Comparison of ENCODE assay signal across 8 cellular contexts in genomic region chr1:42335050-42335808, GRCh38. TPM values are rescaled to one million over a fixed set of nuclear protein-coding genes. Genes with fewer than 3 reads are reported as not detected.
DNase-seq lines count a peak whose midpoint lies in the region; ATAC-seq, FAIRE-seq and TF ChIP-seq lines count a peak whose summit lies in the region.

TSS of gene FOXJ3 (minus strand) at chr1:42335235. CDS start at chr1:42311093, 24,142 bp downstream.

- CTCF ChIA-PET in endothelial cell of umbilical vein (lab: Charles Lee) = interaction anchor here (0.6 to 3.9 kb wide), 5 partner anchors 9 to 162 kb away, joined by 3 to 19 read pairs (median 17); no protein-coding TSS in a partner anchor

- TF ChIP-seq POLR2A in endothelial cell of umbilical vein (IDR thresholded peaks at IDR 0.05; ENCODE audit: low read depth, low read length) = peak; percentile 95

- peak within 1 kb of the TSS; percentile 97 for H3K4me2 ChIP-seq in endothelial cell of umbilical vein (ENCODE audit: insufficient read depth, low read length)

- H3K4me1 ChIP-seq in HUES48 (ENCODE audit: control insufficient read depth, insufficient read depth, low read length) (peaks cover 30% of the 10 kb centered on the region), NT2/D1 (ENCODE audit: insufficient read depth, insufficient read length) (no peaks in the 10 kb centered on the region), endothelial cell of umbilical vein (ENCODE audit: control insufficient read depth, extremely low read depth, insufficient read depth, low read length) (peaks cover 16% of the 10 kb centered on the region)

- peak within 1 kb of the TSS; percentile 97 for H2AFZ ChIP-seq in endothelial cell of umbilical vein (ENCODE audit: low read depth, low read length)

- H3K27me3 ChIP-seq in HUES48 (ENCODE audit: control insufficient read depth, insufficient read depth, low read length) (no peaks in the 10 kb centered on the region), NT2/D1 (ENCODE audit: insufficient read depth, insufficient read length) (no peaks in the 10 kb centered on the region), endothelial cell of umbilical vein (ENCODE audit: control insufficient read depth in 2 of 2, insufficient read depth in 2 of 2, low read length in 2 of 2) (no peaks in the 10 kb centered on the region)

- POLR2A ChIA-PET in endothelial cell of umbilical vein (lab: Charles Lee) = no interaction called here

- peak within 1 kb of the TSS; percentile 96 for H3K27ac ChIP-seq in HUES48 (ENCODE audit: low read depth, low read length)
- peak within 1 kb of the TSS; percentile 68 for H3K27ac ChIP-seq in endothelial cell of umbilical vein (ENCODE audit: insufficient read depth, low read depth, low read length)

- dilution Hi-C loops in endothelial cell of umbilical vein (cut with MboI; ENCODE audit: extremely low pct_ligation_motif_present, low sequenced_read_pairs) = no loop called here

- H3K4me3 ChIP-seq in HUES48 (ENCODE audit: low read depth, low read length) = peak within 1 kb of the TSS; percentile 87
- H3K4me3 ChIP-seq in NT2/D1 (ENCODE audit: insufficient read length, low read depth) = peak within 1 kb of the TSS; percentile 90
- H3K4me3 ChIP-seq in endothelial cell of umbilical vein (replicated peaks in 1 of 3; ENCODE audit: insufficient read depth in 1 of 3, low read depth in 1 of 3, low read length in 3 of 3) = peak within 1 kb of the TSS; percentile 79 to 88 (median 82)

- intact Hi-C loops in endothelial cell of umbilical vein (cut with micrococcal nuclease) = loop anchor here (2.0 to 10.0 kb wide), 5 partner anchors 14 to 350 kb away; partner anchors contain the start of genes CCDC30, PPIH and YBX1

- peak; percentile 96 for DNase-seq in COR-L47 (lab: John Stamatoyannopoulos, UW)
- peak; percentile 99 for DNase-seq in NT2/D1 (ENCODE audit: low read depth, low spot score)
- peak; percentile 93 for DNase-seq in activated CD8-positive, alpha-beta memory T cell treated with anti-CD3 and anti-CD28 coated beads, Interleukin-2, amount 50 U/mL, for 4 hours
- peak; percentile 91 for DNase-seq in endothelial cell of umbilical vein (ENCODE audit: low read depth, low spot score)
- DNase-seq in midbrain (lab: John Stamatoyannopoulos, UW) = peak; percentile 92
- peak; percentile 89 to 91 for DNase-seq in stimulated activated CD8-positive, alpha-beta memory T cell treated with anti-CD3 and anti-CD28 coated beads, Interleukin-15, amount 100 ng/mL, for 48 hours (ENCODE audit: low read depth in 2 of 2)

- H4K20me1 ChIP-seq in endothelial cell of umbilical vein (replicated peaks; ENCODE audit: control insufficient read depth, extremely low read depth, insufficient read depth, low read length) = peaks cover 9% of the 10 kb centered on the region

- FAIRE-seq in endothelial cell of umbilical vein (lab: Jason Lieb, UNC) = peak; percentile 73

- H3K9me1 ChIP-seq in endothelial cell of umbilical vein (replicated peaks; ENCODE audit: control insufficient read depth, extremely low read depth, insufficient read depth, low read length) = no peaks in the 10 kb centered on the region

- H3K9ac ChIP-seq in HUES48 (ENCODE audit: low read depth, low read length) (peak within 1 kb of the TSS; percentile 88), NT2/D1 (ENCODE audit: insufficient read length, low read depth) (peak within 1 kb of the TSS; percentile 93), endothelial cell of umbilical vein (replicated peaks; ENCODE audit: extremely low read depth, insufficient read depth, low read length) (peak within 1 kb of the TSS; percentile 86)

- BruUV-seq in endothelial cell of umbilical vein (replicated peaks; lab: Mats Ljungman, UMichigan) = TSS peak; percentile 74

- ATAC-seq in GM21381 (IDR thresholded peaks at IDR 0.05; ENCODE audit: unreplicated experiment) = peak; percentile 77

- TF ChIP-seq CTCF in endothelial cell of umbilical vein (IDR thresholded peaks at IDR 0.05; ENCODE audit: extremely low read depth in 1 of 2, insufficient read depth in 1 of 2, low read depth in 1 of 2, low read length in 2 of 2) = no peak

- peaks cover 45% of the 10 kb centered on the region for H3K79me2 ChIP-seq in endothelial cell of umbilical vein (ENCODE audit: control insufficient read depth, insufficient read depth, low read length)

- no peaks in the 10 kb centered on the region for H3K9me3 ChIP-seq in HUES48 (ENCODE audit: control insufficient read depth, insufficient read depth, low read length)
- H3K9me3 ChIP-seq in NT2/D1 (ENCODE audit: insufficient read depth, low read length) = no peaks in the 10 kb centered on the region
- no peaks in the 10 kb centered on the region for H3K9me3 ChIP-seq in endothelial cell of umbilical vein (replicated peaks; ENCODE audit: control insufficient read depth, insufficient read depth, low read length)

- no peaks in the 10 kb centered on the region for H3K36me3 ChIP-seq in HUES48 (ENCODE audit: control insufficient read depth, insufficient read depth, low read length)
- no peaks in the 10 kb centered on the region for H3K36me3 ChIP-seq in NT2/D1 (ENCODE audit: insufficient read depth, insufficient read length, low read length)
- H3K36me3 ChIP-seq in endothelial cell of umbilical vein (ENCODE audit: control insufficient read depth in 2 of 2, extremely low read depth in 1 of 2, insufficient read depth in 2 of 2, low read length in 2 of 2) = no peaks in the 10 kb centered on the region

TF ChIP-seq in endothelial cell of umbilical vein, 7 proteins besides CTCF, POLR2A, EP300 and RAD21:
- TF ChIP-seq MAX (IDR thresholded peaks at IDR 0.05; ENCODE audit: insufficient read depth, insufficient read length) (peak; percentile 49), EZH2 (IDR thresholded peaks at IDR 0.05; ENCODE audit: borderline replicate concordance, low read depth, low read length, severe bottlenecking) (no peak), JUN (IDR thresholded peaks at IDR 0.05; ENCODE audit: borderline replicate concordance, insufficient read depth, insufficient read length, low read depth) (no peak), GATA2 (IDR thresholded peaks at IDR 0.05; ENCODE audit: insufficient read depth, insufficient read length, low read depth, low read length) (no peak), FOS (IDR thresholded peaks at IDR 0.05; ENCODE audit: borderline replicate concordance, insufficient read depth, low read length) (no peak), POLR2AphosphoS5 (IDR thresholded peaks at IDR 0.05; ENCODE audit: insufficient read depth, low read depth, low read length) (peak; percentile 97), MYC (IDR thresholded peaks at IDR 0.05; ENCODE audit: low read depth, low read length) (peak; percentile 70)
TF ChIP-seq in endothelial cell of umbilical vein: peak in this region for 3.

RNA-seq across cellular contexts. Expression of gene FOXJ3, which starts in this region (rescaled TPM):
- 36.5 and 38.8 TPM in 2 replicates for total RNA-seq in endothelial cell of umbilical vein
- 34.7 and 35.4 TPM in 2 replicates for polyA plus RNA-seq in endothelial cell of umbilical vein
- polyA plus RNA-seq in endothelial cell of umbilical vein (2011; cell fraction: cytosol; rRNA removed) = 17.4 and 18.3 TPM in 2 replicates
- 51.2 and 53.3 TPM in 2 replicates for polyA plus RNA-seq in endothelial cell of umbilical vein (2011; cell fraction: nucleus; rRNA removed)
- 13.1 and 18.6 TPM in 2 replicates for polyA plus RNA-seq in endothelial cell of umbilical vein (2012)
- 38.4 and 47.4 TPM in 2 replicates for polyA minus RNA-seq in endothelial cell of umbilical vein
- 24.2 TPM for polyA minus RNA-seq in endothelial cell of umbilical vein (2011; cell fraction: cytosol; rRNA and poly(A)+ RNA removed)
- 66.7 and 96.1 TPM in 2 replicates for polyA minus RNA-seq in endothelial cell of umbilical vein (2011; cell fraction: nucleus; rRNA and poly(A)+ RNA removed)

Comparison
In these comparisons a context has a peak if more than half of its experiments do, and no peak if none do; other contexts are left out.
1. Peak in every context shown above with its lines: DNase-seq, ATAC-seq, H3K4me3 ChIP-seq and H3K27ac ChIP-seq.